Comparison of ENCODE assay signal across 8 cellular contexts in genomic region chr13:32019612-32020233, GRCh38. TPM values are rescaled to one million over a fixed set of nuclear protein-coding genes. Genes with fewer than 3 reads are reported as not detected.
DNase-seq lines count a peak whose midpoint lies in the region; ATAC-seq and TF ChIP-seq lines count a peak whose summit lies in the region.

No MANE protein-coding gene starts in this region.

- H3K27ac Mint-ChIP-seq in activated naive CD8-positive, alpha-beta T cell treated with anti-CD3 and anti-CD28 coated beads, Interleukin-2, amount 50 U/mL, for 24 hours: no peak overlapping the region

- no peak overlapping the region for H3K4me3 ChIP-seq in HFF-Myc (replicated peaks; ENCODE audit: low read depth, low read length)
- no peak overlapping the region for H3K4me3 ChIP-seq in right atrium auricular region

- H3K4me3 Mint-ChIP-seq in activated naive CD8-positive, alpha-beta T cell treated with anti-CD3 and anti-CD28 coated beads, Interleukin-2, amount 50 U/mL, for 24 hours: no peak overlapping the region

- no peaks in the 10 kb centered on the region for H3K27me3 ChIP-seq in right atrium auricular region

- DNase-seq in stimulated activated CD4-positive, alpha-beta T cell treated with anti-CD3 and anti-CD28 coated beads, Interleukin-4, amount 100 ng/mL, for 24 hours: peak; percentile 10
- no peak for DNase-seq in stimulated activated CD4-positive, alpha-beta T cell treated with anti-CD3 and anti-CD28 coated beads, Interleukin-2, amount 100 ng/mL, for 24 hours
- DNase-seq in HFF-Myc (ENCODE audit: extremely low read depth, low read depth) (peak; percentile 42), NCI-H2171 treated with DMSO at 0.1 percent for 48 hours (lab: John Stamatoyannopoulos, UW) (peak; percentile 42), right atrium auricular region (ENCODE audit: low spot score) (no peak), sciatic nerve (ENCODE audit: low spot score) (no peak)
- DNase-seq in activated naive CD8-positive, alpha-beta T cell treated with anti-CD3 and anti-CD28 coated beads, Interleukin-2, amount 50 U/mL, for 24 hours: peak; percentile 19

- H3K36me3 Mint-ChIP-seq in activated naive CD8-positive, alpha-beta T cell treated with anti-CD3 and anti-CD28 coated beads, Interleukin-2, amount 50 U/mL, for 24 hours (ENCODE audit: low read depth): no peaks in the 10 kb centered on the region

- H3K27me3 Mint-ChIP-seq in activated naive CD8-positive, alpha-beta T cell treated with anti-CD3 and anti-CD28 coated beads, Interleukin-2, amount 50 U/mL, for 24 hours: no peaks in the 10 kb centered on the region

- no peaks in the 10 kb centered on the region for H3K36me3 ChIP-seq in right atrium auricular region

- peak; percentile 91 for TF ChIP-seq CTCF in HFF-Myc (IDR thresholded peaks at IDR 0.05; ENCODE audit: low read depth, low read length, missing control alignments)
- TF ChIP-seq CTCF in right atrium auricular region (IDR thresholded peaks at IDR 0.05): peak; percentile 57 to 82

- H3K27ac ChIP-seq in right atrium auricular region: no peak overlapping the region

- peak; percentile 59 for ATAC-seq in activated naive CD8-positive, alpha-beta T cell treated with anti-CD3 and anti-CD28 coated beads, Interleukin-2, amount 50 U/mL, for 24 hours
- ATAC-seq in sciatic nerve: peak; percentile 79
- ATAC-seq in GM21528 (IDR thresholded peaks at IDR 0.05; ENCODE audit: low FRiP score, unreplicated experiment): no peak

- intact Hi-C loops in sciatic nerve (cut with DNase I): no loop called here

- no peaks in the 10 kb centered on the region for H3K9me3 ChIP-seq in right atrium auricular region

- no peaks in the 10 kb centered on the region for H3K9me3 Mint-ChIP-seq in activated naive CD8-positive, alpha-beta T cell treated with anti-CD3 and anti-CD28 coated beads, Interleukin-2, amount 50 U/mL, for 24 hours

- H3K4me1 Mint-ChIP-seq in activated naive CD8-positive, alpha-beta T cell treated with anti-CD3 and anti-CD28 coated beads, Interleukin-2, amount 50 U/mL, for 24 hours: no peaks in the 10 kb centered on the region

- peaks cover 0 to 22% of the 10 kb centered on the region in 2 donors for H3K4me1 ChIP-seq in right atrium auricular region

RNA-seq across cellular contexts. Expression of gene FRY, which starts 11.9 kb away (rescaled TPM):
- total RNA-seq in right atrium auricular region: 100 to 1,000 TPM in 1 of 2 donors, 10 to 100 TPM in 1; 94.8 to 183 TPM
- total RNA-seq in sciatic nerve: 88.8 TPM

Comparison
In these comparisons a context has a peak if more than half of its experiments do, and no peak if none do; other contexts are left out.
1. DNase-seq: peak in stimulated activated CD4-positive, alpha-beta T cell treated with anti-CD3 and anti-CD28 coated beads, Interleukin-4, amount 100 ng/mL, for 24 hours (single experiment), HFF-Myc (single experiment), NCI-H2171 treated with DMSO at 0.1 percent for 48 hours (single experiment) and activated naive CD8-positive, alpha-beta T cell treated with anti-CD3 and anti-CD28 coated beads, Interleukin-2, amount 50 U/mL, for 24 hours (single experiment); none in stimulated activated CD4-positive, alpha-beta T cell treated with anti-CD3 and anti-CD28 coated beads, Interleukin-2, amount 100 ng/mL, for 24 hours (0 of 2), right atrium auricular region (single experiment) and sciatic nerve (single experiment).